In the genomic region with DNA sequence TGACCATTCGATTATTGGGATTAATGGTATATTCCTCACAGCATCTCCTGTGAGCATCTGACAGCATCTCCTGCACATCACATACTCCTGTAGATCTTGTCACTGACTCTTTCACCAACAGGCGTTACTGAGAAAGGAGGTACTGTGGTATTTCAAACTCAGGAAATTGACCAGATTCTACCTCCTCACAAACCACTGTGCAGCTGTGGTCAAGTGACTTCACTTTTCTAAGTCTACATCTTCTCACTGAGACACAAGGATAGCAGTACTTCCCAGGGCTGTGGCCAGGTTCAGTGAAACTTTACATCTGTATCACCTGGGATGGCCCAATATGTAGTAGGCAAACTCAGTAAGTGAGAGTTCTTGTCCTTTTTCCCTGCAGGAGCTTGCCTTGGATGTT, we compare ENCODE assay signal across 8 cellular contexts.
"Had no signal": no experiment of that assay in that cellular context is flagged by ENCODE, and none has a peak within 500 bp of the region (broad histone marks: within the 10 kb centered on the region; RNA-seq: fewer than 3 reads in every experiment).

No MANE protein-coding gene starts in this region.

- H3K4me3 ChIP-seq: GM23248, HAP-1 had no signal

- H3K27ac Mint-ChIP-seq: HFFc6, IgD-negative memory B cell had no signal

- H3K9ac ChIP-seq: GM23248 had no signal

- H3K4me3 Mint-ChIP-seq: HFFc6, IgD-negative memory B cell had no signal

- H3K36me3 Mint-ChIP-seq: IgD-negative memory B cell had no signal

- H2AFZ ChIP-seq: GM23248 had no signal

- H3K36me3 ChIP-seq: HAP-1 had no signal

- ATAC-seq: HCT116, HepG2 had no signal

- H3K4me1 Mint-ChIP-seq: IgD-negative memory B cell had no signal

- H3K9me3 Mint-ChIP-seq: HFFc6 had no signal

- H3K27me3 Mint-ChIP-seq: IgD-negative memory B cell had no signal

- DNase-seq: GM23248, HFFc6, KBM-7 had no signal

- H3K27ac ChIP-seq: GM23248, HL-60 had no signal

- H3K9me3 ChIP-seq: HAP-1 had no signal
